ENCODE assay signal across 8 cellular contexts in the genomic region with DNA sequence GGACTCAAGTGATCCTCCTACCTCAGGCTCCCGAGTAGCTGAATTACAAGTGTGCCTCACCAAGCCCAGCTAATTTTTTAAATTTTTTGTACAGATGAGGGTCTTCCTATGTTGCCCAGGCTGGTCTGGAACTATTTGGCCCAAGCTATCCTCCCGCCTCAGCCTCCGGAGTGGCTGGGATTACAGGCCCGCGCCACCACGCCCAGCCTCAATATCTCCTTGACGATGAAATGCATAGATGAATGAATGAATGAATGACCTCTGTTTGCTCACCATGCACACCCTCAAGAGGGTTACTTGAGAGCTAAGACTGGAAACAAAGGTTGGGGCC. TPM values are rescaled to one million over a fixed set of nuclear protein-coding genes. Genes with fewer than 3 reads are reported as not detected.
DNase-seq lines count a peak whose midpoint lies in the region; ATAC-seq and TF ChIP-seq lines count a peak whose summit lies in the region.

No MANE protein-coding gene starts in this region.

- CTCF ChIA-PET in CD8-positive, alpha-beta memory T cell (lab: Charles Lee): interaction anchor here (0.5 to 8.4 kb wide), 8 partner anchors 17 to 291 kb away, joined by 3 to 76 read pairs (median 4); partner anchors contain the start of gene KRI1
- CTCF ChIA-PET in mammary epithelial cell (lab: Charles Lee; ENCODE audit: low non-redundant PET): no interaction called here

- H3K79me2 ChIP-seq in mammary epithelial cell (ENCODE audit: insufficient read depth, low read length): no peaks in the 10 kb centered on the region
- peaks cover 30% of the 10 kb centered on the region for H3K79me2 ChIP-seq in osteoblast (ENCODE audit: insufficient read depth, low read length)

- H3K27me3 Mint-ChIP-seq in CD8-positive, alpha-beta memory T cell: no peaks in the 10 kb centered on the region
- H3K27me3 Mint-ChIP-seq in IgD-negative memory B cell: no peaks in the 10 kb centered on the region

- no TSS peak for BruUV-seq in mammary epithelial cell (replicated peaks; lab: Mats Ljungman, UMichigan)

- H3K36me3 Mint-ChIP-seq in CD8-positive, alpha-beta memory T cell: peaks cover 0 to 11% (median 0%) of the 10 kb centered on the region in 3 donors
- peaks cover 2% of the 10 kb centered on the region for H3K36me3 Mint-ChIP-seq in IgD-negative memory B cell

- H3K4me1 ChIP-seq in CD8-positive, alpha-beta memory T cell (ENCODE audit: insufficient read depth, low read length): peaks cover 23% of the 10 kb centered on the region
- H3K4me1 ChIP-seq in mammary epithelial cell (ENCODE audit: insufficient read depth, low read length): peaks cover 19% of the 10 kb centered on the region
- peaks cover 12% of the 10 kb centered on the region for H3K4me1 ChIP-seq in osteoblast (ENCODE audit: insufficient read depth, low read length)

- H3K27me3 ChIP-seq in CD8-positive, alpha-beta memory T cell (ENCODE audit: insufficient read depth, low read length, poor library complexity, severe bottlenecking): no peaks in the 10 kb centered on the region
- H3K27me3 ChIP-seq in mammary epithelial cell (ENCODE audit: insufficient read depth, low read length) (no peaks in the 10 kb centered on the region), osteoblast (ENCODE audit: insufficient read depth, low read length) (peaks cover 3% of the 10 kb centered on the region)

- DNase-seq in CD8-positive, alpha-beta memory T cell: no peak
- DNase-seq in mammary epithelial cell: no peak
- no peak for DNase-seq in osteoblast (ENCODE audit: insufficient read length, low spot score, missing footprints)
- no peak for DNase-seq in stimulated activated CD8-positive, alpha-beta memory T cell treated with anti-CD3 and anti-CD28 coated beads, Interleukin-4, amount 100 ng/mL, for 48 hours
- DNase-seq in NCI-H510A treated with DMSO at 0.1 percent for 48 hours (lab: John Stamatoyannopoulos, UW): no peak

- H3K4me1 Mint-ChIP-seq in CD8-positive, alpha-beta memory T cell: peaks cover 24 to 40% (median 27%) of the 10 kb centered on the region in 3 donors
- peaks cover 16 to 17% (median 17%) of the 10 kb centered on the region in 3 donors for H3K4me1 Mint-ChIP-seq in IgD-negative memory B cell

- TF ChIP-seq CTCF in mammary epithelial cell (conservative IDR thresholded peaks at IDR 0.05 in 1 of 2, IDR thresholded peaks at IDR 0.05 in 1 of 2; ENCODE audit: extremely low read depth in 1 of 2, insufficient read depth in 1 of 2, low read depth in 1 of 2, low read length in 2 of 2) (no peak), osteoblast (IDR thresholded peaks at IDR 0.05; ENCODE audit: extremely low read depth, low read depth, low read length) (no peak)

- no peaks in the 10 kb centered on the region for H3K9me3 Mint-ChIP-seq in CD8-positive, alpha-beta memory T cell
- H3K9me3 Mint-ChIP-seq in IgD-negative memory B cell: no peaks in the 10 kb centered on the region

- peak overlapping the region; percentile 16 for H3K27ac ChIP-seq in CD8-positive, alpha-beta memory T cell (ENCODE audit: low read depth, low read length)
- H3K27ac ChIP-seq in mammary epithelial cell (ENCODE audit: insufficient read depth, low read depth, low read length): no peak overlapping the region
- H3K27ac ChIP-seq in osteoblast (ENCODE audit: low read depth, low read length): no peak overlapping the region

- H4K20me1 ChIP-seq in mammary epithelial cell (ENCODE audit: insufficient read depth, low read length) (no peaks in the 10 kb centered on the region), osteoblast (ENCODE audit: insufficient read depth, low read length) (no peaks in the 10 kb centered on the region)

- no peak overlapping the region for H3K4me3 ChIP-seq in CD8-positive, alpha-beta memory T cell (ENCODE audit: low read length)
- H3K4me3 ChIP-seq in mammary epithelial cell (replicated peaks in 1 of 3; ENCODE audit: insufficient read depth in 1 of 3, low read depth in 2 of 3, low read length in 3 of 3): peak overlapping the region in 1 of 3 experiments; percentile 18
- no peak overlapping the region for H3K4me3 ChIP-seq in osteoblast (ENCODE audit: insufficient read depth, low read length)

- POLR2A ChIA-PET in CD8-positive, alpha-beta memory T cell (lab: Charles Lee): interaction anchor here (0.5 to 3.7 kb wide), 12 partner anchors 21 to 234 kb away, joined by 3 to 28 read pairs (median 4); partner anchors contain the start of genes KRI1 and TMED1

- H3K9ac ChIP-seq in mammary epithelial cell (ENCODE audit: insufficient read depth, low read length): no peak overlapping the region

- peak overlapping the region; percentile 61 to 84 (median 78) for H3K4me3 Mint-ChIP-seq in CD8-positive, alpha-beta memory T cell
- peak overlapping the region; percentile 72 to 84 (median 78) for H3K4me3 Mint-ChIP-seq in IgD-negative memory B cell

- no peaks in the 10 kb centered on the region for H3K36me3 ChIP-seq in CD8-positive, alpha-beta memory T cell (ENCODE audit: insufficient read depth, low read length)
- H3K36me3 ChIP-seq in mammary epithelial cell (ENCODE audit: insufficient read depth, low read length) (no peaks in the 10 kb centered on the region), osteoblast (ENCODE audit: insufficient read depth, low read length) (no peaks in the 10 kb centered on the region)

- in situ Hi-C loops in mammary epithelial cell (cut with MboI; ENCODE audit: low sequenced_read_pairs in 2 of 2): no loop called here

- H2AFZ ChIP-seq in mammary epithelial cell (ENCODE audit: low read depth, low read length): peak overlapping the region; percentile 99
- no peak overlapping the region for H2AFZ ChIP-seq in osteoblast (ENCODE audit: low read length)

- WGBS in mammary epithelial cell (ENCODE audit: low coverage, missing lambda C conversion rate): 22% methylated on average over 6 of the region's 7 CpGs

- H3K27ac Mint-ChIP-seq in CD8-positive, alpha-beta memory T cell: peak overlapping the region in 7 of 8 donors; percentile 66 to 97 (median 86)
- H3K27ac Mint-ChIP-seq in IgD-negative memory B cell: peak overlapping the region in 1 of 3 donors; percentile 60

- intact Hi-C loops in mammary epithelial cell (cut with micrococcal nuclease): loop anchor here (2.0 kb wide), 1 partner anchor 23 kb away; the partner anchor contains the start of gene SLC44A2

- H3K9me3 ChIP-seq in CD8-positive, alpha-beta memory T cell (ENCODE audit: low read length): no peaks in the 10 kb centered on the region
- H3K9me3 ChIP-seq in mammary epithelial cell (replicated peaks; ENCODE audit: insufficient read depth, low read length) (no peaks in the 10 kb centered on the region), osteoblast (ENCODE audit: low read depth, low read length) (no peaks in the 10 kb centered on the region)

- H3K4me2 ChIP-seq in mammary epithelial cell (ENCODE audit: insufficient read depth, low read depth, low read length) (peak overlapping the region; percentile 12), osteoblast (ENCODE audit: insufficient read depth, low read length) (peak overlapping the region; percentile 55)

- dilution Hi-C loops in mammary epithelial cell (cut with HindIII; ENCODE audit: low sequenced_read_pairs): loop anchor here (5.0 kb wide), 1 partner anchor 65 kb away; no protein-coding TSS in a partner anchor

- ATAC-seq in HG03565 (IDR thresholded peaks at IDR 0.05; ENCODE audit: unreplicated experiment): no peak
- no peak for ATAC-seq in HG03378 (IDR thresholded peaks at IDR 0.05; ENCODE audit: unreplicated experiment)

RNA-seq across cellular contexts. Expression of gene AP1M2, which starts 14.9 kb away (rescaled TPM):
- total RNA-seq in CD8-positive, alpha-beta memory T cell: not detected
- not detected for polyA plus RNA-seq in CD8-positive, alpha-beta memory T cell
- polyA plus RNA-seq in IgD-negative memory B cell (not detected), mammary epithelial cell (113 TPM)
- total RNA-seq in mammary epithelial cell (100 to 1,000 TPM in 1 of 2 donors, 10 to 100 TPM in 1; 86.3 to 119 TPM), osteoblast (0.29 and 0.72 TPM in 2 replicates)
- polyA minus RNA-seq in mammary epithelial cell: 170 TPM

RNA-seq across cellular contexts. Expression of gene SLC44A2, which starts 23.4 kb away (rescaled TPM):
- total RNA-seq in CD8-positive, alpha-beta memory T cell: 10 to 100 TPM; 70.5 to 88.2 TPM
- 285 TPM for polyA plus RNA-seq in CD8-positive, alpha-beta memory T cell
- polyA plus RNA-seq in IgD-negative memory B cell (332 TPM), mammary epithelial cell (65.0 TPM)
- total RNA-seq in mammary epithelial cell (10 to 100 TPM; 64.8 to 87.9 TPM), osteoblast (43.0 and 49.9 TPM in 2 replicates)
- 261 TPM for polyA minus RNA-seq in mammary epithelial cell

RNA-seq across cellular contexts. Expression of gene CDKN2D, which starts 33.2 kb away (rescaled TPM):
- 10 to 100 TPM; 22.2 to 23.1 TPM for total RNA-seq in CD8-positive, alpha-beta memory T cell
- polyA plus RNA-seq in CD8-positive, alpha-beta memory T cell: 176 TPM
- polyA plus RNA-seq in IgD-negative memory B cell (193 TPM), mammary epithelial cell (8.9 TPM)
- total RNA-seq in mammary epithelial cell (1 to 10 TPM; 3.3 to 8.2 TPM), osteoblast (4.0 and 5.3 TPM in 2 replicates)
- 0.57 TPM for polyA minus RNA-seq in mammary epithelial cell

RNA-seq across cellular contexts. Expression of gene KRI1, which starts 36.2 kb away (rescaled TPM):
- total RNA-seq in CD8-positive, alpha-beta memory T cell: 10 to 100 TPM; 61.6 to 64.5 TPM
- polyA plus RNA-seq in CD8-positive, alpha-beta memory T cell: 45.7 TPM
- 35.6 TPM for polyA plus RNA-seq in IgD-negative memory B cell
- total RNA-seq in mammary epithelial cell: 10 to 100 TPM; 10.3 to 32.7 TPM
- polyA plus RNA-seq in mammary epithelial cell: 13.2 TPM
- 19.7 TPM for polyA minus RNA-seq in mammary epithelial cell
- 5.4 and 5.9 TPM in 2 replicates for total RNA-seq in osteoblast

RNA-seq across cellular contexts. Expression of gene ILF3, which starts 52.2 kb away (rescaled TPM):
- total RNA-seq in CD8-positive, alpha-beta memory T cell: 100 to 1,000 TPM; 471 to 475 TPM
- polyA plus RNA-seq in CD8-positive, alpha-beta memory T cell: 100.0 TPM
- polyA plus RNA-seq in IgD-negative memory B cell: 106 TPM
- total RNA-seq in mammary epithelial cell: 100 to 1,000 TPM in 1 of 2 donors, 10 to 100 TPM in 1; 75.5 to 252 TPM
- polyA plus RNA-seq in mammary epithelial cell: 139 TPM
- 177 TPM for polyA minus RNA-seq in mammary epithelial cell
- total RNA-seq in osteoblast: 105 and 107 TPM in 2 replicates

Comparison
In these comparisons a context has a peak if more than half of its experiments do, and no peak if none do; other contexts are left out.
1. RNA of gene AP1M2, which starts 14.9 kb away (total RNA-seq): 86.3 to 119 TPM in mammary epithelial cell; 0.29 to 0.72 TPM in osteoblast and not detected in CD8-positive, alpha-beta memory T cell; every median in the first group is over 10 times any median in the second.